Comparison of ENCODE assay signal across 8 cellular contexts in the genomic region with DNA sequence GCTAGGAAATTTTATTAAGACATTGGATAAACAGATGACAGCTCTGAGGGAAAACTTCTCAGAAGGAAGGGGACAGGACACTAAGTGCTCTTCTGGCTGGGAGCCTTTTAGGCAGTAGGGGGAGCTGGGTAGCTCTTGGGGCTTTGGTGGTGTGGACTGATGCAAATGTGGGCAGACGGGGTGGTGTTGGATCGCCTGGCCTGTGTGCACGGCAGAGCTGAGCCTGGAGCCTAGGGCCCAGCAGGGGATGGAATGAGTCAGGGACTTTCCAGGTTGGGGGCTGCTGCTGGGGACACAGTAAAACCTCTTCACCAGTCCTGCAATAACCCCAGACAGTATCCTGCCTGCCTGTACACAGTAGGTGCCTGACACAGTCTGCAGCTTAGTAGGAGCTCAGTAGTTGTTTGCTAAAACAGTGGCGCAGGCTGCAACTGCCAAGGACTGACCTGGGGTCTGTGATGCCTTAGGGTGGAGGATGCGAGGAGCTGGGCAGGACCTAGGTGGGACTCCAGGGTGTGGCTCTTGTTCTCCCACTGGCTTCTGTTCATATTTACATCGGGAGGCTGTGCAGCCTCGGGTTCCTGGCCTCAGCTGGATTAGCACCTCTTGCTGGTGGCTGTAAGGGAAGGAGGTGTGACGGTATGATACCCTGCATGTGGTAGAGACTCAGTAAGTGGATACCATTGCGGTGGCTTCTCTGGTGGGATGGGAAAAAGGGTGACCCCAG.
DNase-seq lines count a peak whose midpoint lies in the region; ATAC-seq and TF ChIP-seq lines count a peak whose summit lies in the region.

No MANE protein-coding gene starts in this region.

- CTCF ChIA-PET in HCT116 (lab: Charles Lee), result interaction anchor here (0.6 to 2.7 kb wide), 8 partner anchors 8 to 189 kb away, joined by 3 to 6 read pairs (median 4); no protein-coding TSS in a partner anchor

- 53 to 55% (median 54%) methylated on average over 9 of the region's 9 CpGs for WGBS in ovary, 3 donors

- H4K20me1 ChIP-seq in HCT116 (ENCODE audit: insufficient read depth), result no peaks in the 10 kb centered on the region

- H3K4me3 ChIP-seq in HCT116 (replicated peaks in 1 of 2; ENCODE audit: low read depth in 1 of 2, low read length in 2 of 2) (peak overlapping the region; percentile 43 to 56), ovary (peak overlapping the region; percentile 45)

- in situ Hi-C loops in SK-MEL-5 (cut with HindIII; ENCODE audit: low pct_unique_long_range_greater_than_20kb, low sequenced_read_pairs), result no loop called here

- TF ChIP-seq RAD21 in HCT116 (IDR thresholded peaks at IDR 0.05; ENCODE audit: low read depth), result no peak

- BruUV-seq in HCT116 (replicated peaks; lab: Mats Ljungman, UMichigan), result no TSS peak

- no peaks in the 10 kb centered on the region for H3K9me3 ChIP-seq in HCT116 (ENCODE audit: control insufficient read depth in 1 of 2, insufficient read depth in 1 of 2, low read depth in 1 of 2, low read length in 2 of 2)
- no peaks in the 10 kb centered on the region for H3K9me3 ChIP-seq in ovary

- peak; percentile 81 for ATAC-seq in HCT116

- DNase-seq in ELF-1 (ENCODE audit: low read depth, low spot score), result peak; percentile 93
- no peak for DNase-seq in HCT116 (ENCODE audit: low read depth, low spot score)
- peak; percentile 29 for DNase-seq in SK-MEL-5 (ENCODE audit: low read depth, low spot score)
- DNase-seq in fibroblast of peridontal ligament (ENCODE audit: extremely low read depth), result peak; percentile 33
- peak in 2 of 5 donors; percentile 45 to 47 for DNase-seq in ovary
- DNase-seq in NCI-H1105 (lab: John Stamatoyannopoulos, UW), result no peak
- no peak for DNase-seq in activated CD8-positive, alpha-beta memory T cell treated with anti-CD3 and anti-CD28 coated beads, Interleukin-2, amount 50 U/mL, for 48 hours
- DNase-seq in retina, result no peak

- H3K27ac ChIP-seq in HCT116 (ENCODE audit: low read depth, low read length) (peak overlapping the region; percentile 41), ovary (peak overlapping the region; percentile 64 to 67)

- peak in 2 of 3 experiments; percentile 62 to 83; a peak in 4 of 6 replicates for TF ChIP-seq CTCF in HCT116 (IDR thresholded peaks at IDR 0.05 in 2 of 3, conservative IDR thresholded peaks at IDR 0.05 in 1 of 3; ENCODE audit: borderline replicate concordance in 1 of 3, insufficient read depth in 1 of 3, low read depth in 2 of 3, low read length in 2 of 3)
- no peak for TF ChIP-seq CTCF in ovary (IDR thresholded peaks at IDR 0.05)

- POLR2A ChIA-PET in HCT116 (lab: Charles Lee), result interaction anchor here (0.6 to 0.9 kb wide), 2 partner anchors 14 to 479 kb away, joined by 3 read pairs; no protein-coding TSS in a partner anchor

- H2AFZ ChIP-seq in HCT116 (ENCODE audit: low read depth, low read length, poor library complexity, severe bottlenecking), result no peak overlapping the region

- TF ChIP-seq POLR2A in HCT116 (IDR thresholded peaks at IDR 0.05; ENCODE audit: borderline replicate concordance, extremely low read depth, insufficient read depth, insufficient read length) (no peak), ovary (IDR thresholded peaks at IDR 0.05) (no peak)

- H3K27me3 ChIP-seq in HCT116 (ENCODE audit: insufficient read depth, low read length) (no peaks in the 10 kb centered on the region), ovary (no peaks in the 10 kb centered on the region)

- RAD21 ChIA-PET in HCT116 (lab: Charles Lee; ENCODE audit: low non-redundant PET in 1 of 2, low total read pairs in 2 of 2, uncharacterized antibody in 2 of 2, unreplicated experiment in 2 of 2), result interaction anchor here in 1 of 2 experiments (1.2 kb wide), 1 partner anchor 126 kb away, joined by 4 read pairs; no protein-coding TSS in a partner anchor

- H3K4me1 ChIP-seq in HCT116 (ENCODE audit: control insufficient read depth in 1 of 2, insufficient read depth in 2 of 2, low read length in 2 of 2) (peaks cover 40 to 43% of the 10 kb centered on the region in 2 experiments), ovary (ENCODE audit: insufficient read depth) (peaks cover 55% of the 10 kb centered on the region)

- H3K9me2 ChIP-seq in HCT116 (ENCODE audit: insufficient read depth), result no peaks in the 10 kb centered on the region

- TF ChIP-seq EP300 in ovary (IDR thresholded peaks at IDR 0.05), result no peak

- peak overlapping the region; percentile 60 for H3K9ac ChIP-seq in HCT116 (ENCODE audit: low read length)

- H3K4me2 ChIP-seq in HCT116 (ENCODE audit: low read length), result peak overlapping the region; percentile 92

- H3K36me3 ChIP-seq in HCT116 (ENCODE audit: control insufficient read depth in 1 of 2, insufficient read depth in 2 of 2, low read length in 2 of 2) (no peaks in the 10 kb centered on the region), ovary (no peaks in the 10 kb centered on the region)

- H3K79me2 ChIP-seq in HCT116 (ENCODE audit: insufficient read depth, low read length), result peaks cover 26% of the 10 kb centered on the region; the same call in 1 of the 2 replicates

- intact Hi-C loops in HCT116 (cut with micrococcal nuclease), result loop anchor here (5.0 kb wide), 2 partner anchors 48 to 127 kb away; no protein-coding TSS in a partner anchor
- intact Hi-C loops in ovary (cut with DNase I), result no loop called here

TF ChIP-seq in HCT116, 20 proteins besides CTCF, POLR2A, EP300 and RAD21:
- no peak for TF ChIP-seq CBX3 (IDR thresholded peaks at IDR 0.05; ENCODE audit: low read depth)
- TF ChIP-seq CEBPB (IDR thresholded peaks at IDR 0.05; ENCODE audit: low read depth), result no peak
- TF ChIP-seq SIN3A (IDR thresholded peaks at IDR 0.05; ENCODE audit: low read depth), result no peak
- TF ChIP-seq, protein P1, sequence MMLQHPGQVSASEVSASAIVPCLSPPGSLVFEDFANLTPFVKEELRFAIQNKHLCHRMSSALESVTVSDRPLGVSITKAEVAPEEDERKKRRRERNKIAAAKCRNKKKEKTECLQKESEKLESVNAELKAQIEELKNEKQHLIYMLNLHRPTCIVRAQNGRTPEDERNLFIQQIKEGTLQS (IDR thresholded peaks at IDR 0.05), result no peak
- TF ChIP-seq, protein P2, sequence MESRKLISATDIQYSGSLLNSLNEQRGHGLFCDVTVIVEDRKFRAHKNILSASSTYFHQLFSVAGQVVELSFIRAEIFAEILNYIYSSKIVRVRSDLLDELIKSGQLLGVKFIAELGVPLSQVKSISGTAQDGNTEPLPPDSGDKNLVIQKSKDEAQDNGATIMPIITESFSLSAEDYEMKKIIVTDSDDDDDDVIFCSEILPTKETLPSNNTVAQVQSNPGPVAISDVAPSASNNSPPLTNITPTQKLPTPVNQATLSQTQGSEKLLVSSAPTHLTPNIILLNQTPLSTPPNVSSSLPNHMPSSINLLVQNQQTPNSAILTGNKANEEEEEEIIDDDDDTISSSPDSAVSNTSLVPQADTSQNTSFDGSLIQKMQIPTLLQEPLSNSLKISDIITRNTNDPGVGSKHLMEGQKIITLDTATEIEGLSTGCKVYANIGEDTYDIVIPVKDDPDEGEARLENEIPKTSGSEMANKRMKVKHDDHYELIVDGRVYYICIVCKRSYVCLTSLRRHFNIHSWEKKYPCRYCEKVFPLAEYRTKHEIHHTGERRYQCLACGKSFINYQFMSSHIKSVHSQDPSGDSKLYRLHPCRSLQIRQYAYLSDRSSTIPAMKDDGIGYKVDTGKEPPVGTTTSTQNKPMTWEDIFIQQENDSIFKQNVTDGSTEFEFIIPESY (IDR thresholded peaks at IDR 0.05; ENCODE audit: extremely low read depth, insufficient replicate concordance, low read length), result no peak
- no peak for TF ChIP-seq SP1 (IDR thresholded peaks at IDR 0.05; ENCODE audit: low read depth)
- no peak for TF ChIP-seq ZFX (IDR thresholded peaks at IDR 0.05)
- no peak for TF ChIP-seq JUND (IDR thresholded peaks at IDR 0.05)
- no peak for TF ChIP-seq SRF (IDR thresholded peaks at IDR 0.05; ENCODE audit: low read depth)
- no peak for TF ChIP-seq EZH2 (IDR thresholded peaks at IDR 0.05)
- no peak for TF ChIP-seq FOSL1 (IDR thresholded peaks at IDR 0.05; ENCODE audit: low read depth)
- TF ChIP-seq YY1 (IDR thresholded peaks at IDR 0.05; ENCODE audit: extremely low read depth, insufficient replicate concordance, low read depth, low read length), result no peak

Comparison
In these comparisons a context has a peak if more than half of its experiments do, and no peak if none do; other contexts are left out.
1. DNase-seq: peak in ELF-1 (single experiment), SK-MEL-5 (single experiment) and fibroblast of peridontal ligament (single experiment); none in HCT116 (single experiment), NCI-H1105 (single experiment), activated CD8-positive, alpha-beta memory T cell treated with anti-CD3 and anti-CD28 coated beads, Interleukin-2, amount 50 U/mL, for 48 hours (single experiment) and retina (single experiment).
2. CTCF ChIP-seq: peak in HCT116 (2 of 3); none in ovary (0 of 3).